ENCODE assay signal across 8 cellular contexts in the genomic region with DNA sequence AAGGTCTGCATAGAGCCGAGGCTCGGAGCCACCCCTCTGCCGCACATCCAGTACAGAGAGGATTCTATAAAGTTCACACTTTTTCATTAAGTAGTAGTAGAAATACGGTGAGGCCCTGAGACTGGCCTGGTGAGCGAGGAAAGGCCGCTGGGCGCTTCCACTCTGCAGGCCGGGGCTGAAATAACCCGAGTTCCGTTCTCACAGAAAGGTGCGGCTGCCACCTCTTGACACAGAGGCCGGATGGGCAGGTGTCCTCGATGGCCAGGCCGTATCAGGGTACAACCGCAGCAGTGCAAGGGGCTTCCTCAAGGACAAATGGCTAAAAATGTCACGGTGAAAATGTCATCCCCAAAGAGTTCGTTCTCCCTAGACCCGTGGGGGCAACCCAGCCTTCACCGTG. TPM values are rescaled to one million over a fixed set of nuclear protein-coding genes. Genes with fewer than 3 reads are reported as not detected.
A peak's percentile ranks its signal among the peaks of the same experiment; 100 is the strongest.
DNase-seq lines count a peak whose midpoint lies in the region; ATAC-seq and TF ChIP-seq lines count a peak whose summit lies in the region.

No MANE protein-coding gene starts in this region.

- POLR2A ChIA-PET in CD4-positive, alpha-beta T cell (lab: Charles Lee): no interaction called here

- H3K27me3 Mint-ChIP-seq in CD4-positive, alpha-beta T cell: no peaks in the 10 kb centered on the region

- H3K4me1 ChIP-seq in Loucy (ENCODE audit: insufficient read depth, low read length, poor library complexity, severe bottlenecking) (peaks cover 19% of the 10 kb centered on the region), neutrophil (ENCODE audit: control insufficient read depth in 1 of 2, insufficient read depth in 1 of 2, low read depth in 1 of 2, low read length in 1 of 2) (peaks cover 34 to 39% of the 10 kb centered on the region in 2 experiments)

- TF ChIP-seq CTCF in CD4-positive, alpha-beta T cell (IDR thresholded peaks at IDR 0.05): no peak
- TF ChIP-seq CTCF in Loucy (conservative IDR thresholded peaks at IDR 0.05; ENCODE audit: low read length): no peak
- TF ChIP-seq CTCF in neutrophil (IDR thresholded peaks at IDR 0.05): no peak

- no peak overlapping the region for H3K27ac Mint-ChIP-seq in CD4-positive, alpha-beta T cell

- H3K36me3 ChIP-seq in Loucy (ENCODE audit: insufficient read depth, low read length) (peaks cover 25% of the 10 kb centered on the region; the same call in 1 of the 2 replicates), neutrophil (peaks cover 50% of the 10 kb centered on the region)

- no peak overlapping the region for H3K9ac ChIP-seq in Loucy (ENCODE audit: low read depth, low read length, poor library complexity, severe bottlenecking)

- peak overlapping the region; percentile 80 for H3K4me3 Mint-ChIP-seq in CD4-positive, alpha-beta T cell

- ATAC-seq in CD4-positive, alpha-beta T cell (ENCODE audit: poor library complexity): no peak
- ATAC-seq in GM21515 (IDR thresholded peaks at IDR 0.05; ENCODE audit: unreplicated experiment) (no peak), HG03520 (IDR thresholded peaks at IDR 0.05; ENCODE audit: unreplicated experiment) (no peak)

- H3F3A ChIP-seq in Loucy (ENCODE audit: low read depth): no peaks in the 10 kb centered on the region

- H3K4me1 Mint-ChIP-seq in CD4-positive, alpha-beta T cell (ENCODE audit: low read depth): peaks cover 17% of the 10 kb centered on the region

- intact Hi-C loops in CD4-positive, alpha-beta T cell (cut with DNase I, micrococcal nuclease): loop anchor here (1.0 to 2.0 kb wide), 4 partner anchors 15 to 52 kb away; a partner anchor contains a TSS

- no peak overlapping the region for H2AFZ ChIP-seq in Loucy (ENCODE audit: low read length)

- CTCF ChIA-PET in CD4-positive, alpha-beta T cell (lab: Charles Lee): interaction anchor here (1.1 to 1.5 kb wide), 3 partner anchors 14 to 48 kb away, joined by 3 to 4 read pairs (median 3); no protein-coding TSS in a partner anchor

- no peaks in the 10 kb centered on the region for H3K9me3 Mint-ChIP-seq in CD4-positive, alpha-beta T cell

- no peaks in the 10 kb centered on the region for H3K9me3 ChIP-seq in CD4-positive, alpha-beta T cell (ENCODE audit: control insufficient read depth, low read length)
- H3K9me3 ChIP-seq in Loucy (ENCODE audit: insufficient read depth, low read depth, low read length) (no peaks in the 10 kb centered on the region), neutrophil (no peaks in the 10 kb centered on the region)

- peak overlapping the region; percentile 54 for H3K4me3 ChIP-seq in Loucy (ENCODE audit: low read length, poor library complexity, severe bottlenecking)
- H3K4me3 ChIP-seq in neutrophil (ENCODE audit: low read depth in 1 of 2, low read length in 1 of 2): peak overlapping the region; percentile 32 to 57

- peaks cover 32% of the 10 kb centered on the region for H4K20me1 ChIP-seq in Loucy (ENCODE audit: insufficient read depth, low read length, poor library complexity, severe bottlenecking)

- H3K9me2 ChIP-seq in Loucy (replicated peaks; ENCODE audit: low read depth, low read length): no peaks in the 10 kb centered on the region

- peaks cover 44% of the 10 kb centered on the region for H3K79me2 ChIP-seq in Loucy (ENCODE audit: insufficient read depth, low read length)

- no peak overlapping the region for H3K4me2 ChIP-seq in Loucy (ENCODE audit: low read depth, low read length, poor library complexity, severe bottlenecking)

- peaks cover 45% of the 10 kb centered on the region for H3K36me3 Mint-ChIP-seq in CD4-positive, alpha-beta T cell (ENCODE audit: low read depth)

- no peak for DNase-seq in CD4-positive, alpha-beta T cell
- DNase-seq in NCI-H748 treated with DMSO at 0.1 percent for 48 hours (lab: John Stamatoyannopoulos, UW) (no peak), UCSD-AML1 (lab: John Stamatoyannopoulos, UW; ENCODE audit: unreplicated experiment) (no peak)

- no peak overlapping the region for H3K27ac ChIP-seq in CD4-positive, alpha-beta T cell (ENCODE audit: low read depth, low read length)
- H3K27ac ChIP-seq in cingulate gyrus (ENCODE audit: low read depth, low read length) (peak overlapping the region; percentile 83), neutrophil (peak overlapping the region; percentile 56)

- no peaks in the 10 kb centered on the region for H3K27me3 ChIP-seq in CD4-positive, alpha-beta T cell (ENCODE audit: control insufficient read depth, insufficient read depth, low read length)
- H3K27me3 ChIP-seq in Loucy (ENCODE audit: insufficient read depth, low read length, poor library complexity, severe bottlenecking): no peaks in the 10 kb centered on the region
- H3K27me3 ChIP-seq in neutrophil: peaks cover 4% of the 10 kb centered on the region

RNA-seq across cellular contexts. Expression of a gene that starts 0.8 kb away (rescaled TPM):
- 10 to 100 TPM; 18.7 to 18.9 TPM for total RNA-seq in CD4-positive, alpha-beta T cell

RNA-seq across cellular contexts. Expression of a gene that starts 6.0 kb away (rescaled TPM):
- 10 to 100 TPM; 56.7 to 57.5 TPM for total RNA-seq in CD4-positive, alpha-beta T cell

RNA-seq across cellular contexts. Expression of a gene that starts 9.9 kb away (rescaled TPM):
- under 1 TPM in 1 of 2 experiments, not detected in 1; 0.20 TPM for total RNA-seq in CD4-positive, alpha-beta T cell

RNA-seq across cellular contexts. Expression of a gene that starts 15.6 kb away (rescaled TPM):
- 10 to 100 TPM; 10.8 to 13.3 TPM for total RNA-seq in CD4-positive, alpha-beta T cell

RNA-seq across cellular contexts. Expression of a gene that starts 20.4 kb away (rescaled TPM):
- total RNA-seq in CD4-positive, alpha-beta T cell: 10 to 100 TPM; 27.9 to 28.9 TPM
